Comparison of ENCODE assay signal across 28 cellular contexts in genomic region chr5:44532981-44533380, GRCh38.
"Had no signal": no experiment of that assay in that cellular context is flagged by ENCODE, and none has a peak within 500 bp of the region (broad histone marks: within the 10 kb centered on the region; RNA-seq: fewer than 3 reads in every experiment).

No MANE protein-coding gene starts in this region.

- H3K27ac ChIP-seq: coronary artery, heart right ventricle, lower lobe of right lung, neutrophil, parathyroid adenoma, right lobe of liver, testis, tibial artery had no signal

- H3K4me3 ChIP-seq: coronary artery, heart right ventricle, lower lobe of right lung, mucosa of descending colon, right lobe of liver, testis, tibial artery had no signal

- H3K4me1 Mint-ChIP-seq: memory B cell; mesothelial cell of epicardium; naive B cell; neural crest cell; stimulated activated memory B cell treated with anti-CD40 and anti-IgM and Interleukin-4, amounts not matched to agents 10 μg/mL and 1 μg/mL and 100 μg/mL, for 72 hours had no signal

- H3K36me3 ChIP-seq: heart right ventricle, lower lobe of right lung, neutrophil, right lobe of liver, tibial artery had no signal

- DNase-seq: dermis blood vessel endothelial cell; effector memory CD4-positive, alpha-beta T cell; foreskin melanocyte; glutamatergic neuron; heart right ventricle; hippocampal formation; left ventricle myocardium superior; lower lobe of right lung; mucosa of descending colon; naive B cell; right lobe of liver; small intestine; stimulated activated CD4-positive, alpha-beta T cell treated with anti-CD3 and anti-CD28 coated beads, Interleukin-12 subunit alpha, Interleukin-12 subunit beta, amount 100 ng/mL, for 4 hours; stimulated activated CD4-positive, alpha-beta T cell treated with anti-CD3 and anti-CD28 coated beads, Interleukin-4, amount 100 ng/mL, for 4 hours; stimulated activated naive CD8-positive, alpha-beta T cell treated with anti-CD3 and anti-CD28 coated beads, Interleukin-15, Interleukin-2, amounts not matched to agents 100 U/mL and 50 U/mL, for 24 hours; substantia nigra; testis; tibial artery had no signal

- H2AFZ ChIP-seq: parathyroid adenoma had no signal

- H3K9me3 ChIP-seq: lower lobe of right lung, neutrophil, right lobe of liver, testis, tibial artery had no signal

- H3K27me3 ChIP-seq: heart right ventricle, neutrophil, right lobe of liver, testis, tibial artery had no signal

- H3K27ac Mint-ChIP-seq: memory B cell; mesothelial cell of epicardium; naive B cell; natural killer cell treated with Interleukin-12 subunit alpha and Interleukin-12 subunit beta and Interleukin-15 and Interleukin-18, amount 100 ng/mL, for 72 hours; progenitor cell of endocrine pancreas; stimulated activated memory B cell treated with anti-CD40 and anti-IgM and Interleukin-4, amounts not matched to agents 10 μg/mL and 1 μg/mL and 100 μg/mL, for 72 hours; type B pancreatic cell had no signal

- H3K27me3 Mint-ChIP-seq: memory B cell; naive B cell; natural killer cell treated with Interleukin-12 subunit alpha and Interleukin-12 subunit beta and Interleukin-15 and Interleukin-18, amount 100 ng/mL, for 72 hours; progenitor cell of endocrine pancreas; stimulated activated memory B cell treated with anti-CD40 and anti-IgM and Interleukin-4, amounts not matched to agents 10 μg/mL and 1 μg/mL and 100 μg/mL, for 72 hours; type B pancreatic cell had no signal

- H3K9ac ChIP-seq: parathyroid adenoma had no signal

- H3K79me2 ChIP-seq: parathyroid adenoma had no signal

- H3K9me3 Mint-ChIP-seq: type B pancreatic cell had no signal

- H3K4me3 Mint-ChIP-seq: memory B cell; mesothelial cell of epicardium; naive B cell; natural killer cell treated with Interleukin-12 subunit alpha and Interleukin-12 subunit beta and Interleukin-15 and Interleukin-18, amount 100 ng/mL, for 72 hours; neural crest cell; stimulated activated memory B cell treated with anti-CD40 and anti-IgM and Interleukin-4, amounts not matched to agents 10 μg/mL and 1 μg/mL and 100 μg/mL, for 72 hours; type B pancreatic cell had no signal

- H3K36me3 Mint-ChIP-seq: memory B cell; mesothelial cell of epicardium; naive B cell; stimulated activated memory B cell treated with anti-CD40 and anti-IgM and Interleukin-4, amounts not matched to agents 10 μg/mL and 1 μg/mL and 100 μg/mL, for 72 hours; type B pancreatic cell had no signal

- H3K4me1 ChIP-seq: heart right ventricle, lower lobe of right lung, parathyroid adenoma, right lobe of liver, testis, tibial artery had no signal
